Comparison of ENCODE assay signal across 8 cellular contexts in genomic region chr1:162632234-162632666, GRCh38.
DNase-seq lines count a peak whose midpoint lies in the region; ATAC-seq and TF ChIP-seq lines count a peak whose summit lies in the region.

Gene DDR2 (plus strand): TSS chr1:162632464. CDS start chr1:162719064, 86,600 bp downstream.

- no peaks in the 10 kb centered on the region for H3K79me2 ChIP-seq in parathyroid adenoma

- H3K4me2 ChIP-seq in parathyroid adenoma (ENCODE audit: low read length) = no peak within 1 kb of the TSS

- H3K36me3 ChIP-seq in SK-N-MC (ENCODE audit: insufficient read depth, low read length) (peaks cover 8% of the 10 kb centered on the region; the same call in 1 of the 2 replicates), parathyroid adenoma (ENCODE audit: control insufficient read depth, insufficient read depth, low read length) (no peaks in the 10 kb centered on the region)

- ATAC-seq in GM18498 (IDR thresholded peaks at IDR 0.05; ENCODE audit: unreplicated experiment) (no peak), HG02884 (IDR thresholded peaks at IDR 0.05; ENCODE audit: unreplicated experiment) (no peak)

- H3K27ac ChIP-seq in SK-N-MC = peak within 1 kb of the TSS; percentile 100
- no peak within 1 kb of the TSS for H3K27ac ChIP-seq in parathyroid adenoma

- H3K9ac ChIP-seq in SK-N-MC (ENCODE audit: insufficient read length) (peak within 1 kb of the TSS; percentile 95), parathyroid adenoma (no peak within 1 kb of the TSS)

- no peak for TF ChIP-seq CTCF in parathyroid adenoma (IDR thresholded peaks at IDR 0.05)

- H3K9me3 ChIP-seq in SK-N-MC (ENCODE audit: low read depth, low read length) (no peaks in the 10 kb centered on the region), parathyroid adenoma (ENCODE audit: control insufficient read depth, low read length) (no peaks in the 10 kb centered on the region)

- peak; percentile 72 for DNase-seq in COLO829 (ENCODE audit: low spot score)
- peak; percentile 96 for DNase-seq in SK-N-MC (ENCODE audit: low read depth, low spot score)
- DNase-seq in foreskin melanocyte = peak; percentile 88
- DNase-seq in NCI-H1417 treated with DMSO at 0.1 percent for 48 hours (lab: John Stamatoyannopoulos, UW) = no peak
- no peak for DNase-seq in DMS153 (lab: John Stamatoyannopoulos, UW)

- no peak within 1 kb of the TSS for H2AFZ ChIP-seq in parathyroid adenoma

- H3K27me3 ChIP-seq in parathyroid adenoma (ENCODE audit: control insufficient read depth, insufficient read depth, low read length) = no peaks in the 10 kb centered on the region

- H3K4me3 ChIP-seq in SK-N-MC = peak within 1 kb of the TSS; percentile 87
- peak within 1 kb of the TSS; percentile 24 for H3K4me3 ChIP-seq in parathyroid adenoma (ENCODE audit: low read depth, low read length)

- no peaks in the 10 kb centered on the region for H3K4me1 ChIP-seq in parathyroid adenoma

Comparison
In these comparisons a context has a peak if more than half of its experiments do, and no peak if none do; other contexts are left out.
1. DNase-seq: peak in COLO829 (single experiment), SK-N-MC (single experiment) and foreskin melanocyte (single experiment); none in NCI-H1417 treated with DMSO at 0.1 percent for 48 hours (single experiment) and DMS153 (single experiment).